ENCODE assay signal across 1 cellular context in the genomic region with DNA sequence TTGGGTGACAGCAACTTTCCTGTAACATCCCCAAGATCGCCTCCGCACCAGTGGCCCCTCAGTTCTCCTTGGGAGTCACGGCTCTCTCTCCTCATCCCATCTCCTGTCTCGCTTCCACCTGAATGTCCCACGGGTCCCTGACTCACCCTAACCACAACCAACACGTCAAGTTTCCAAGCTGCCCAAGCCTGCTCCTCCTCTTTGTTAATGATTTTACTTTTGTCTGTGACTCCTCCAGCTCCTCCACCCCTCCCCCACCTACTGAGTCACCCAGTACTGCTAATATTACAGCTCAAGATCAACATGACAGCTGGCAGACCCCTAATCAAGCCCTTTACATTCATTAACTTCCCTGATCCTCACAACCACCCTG.
TF ChIP-seq lines count a peak whose summit lies in the region.

No MANE protein-coding gene starts in this region.

TF ChIP-seq in GM12878, 131 proteins besides CTCF, POLR2A, EP300 and RAD21 (continued from another document):
- TF ChIP-seq BCL3 (IDR thresholded peaks at IDR 0.05; ENCODE audit: borderline replicate concordance, insufficient read depth, low read depth, low read length, poor library complexity, severe bottlenecking) (no peak), RFX5 (IDR thresholded peaks at IDR 0.05; ENCODE audit: low read depth, low read length) (no peak)
